ENCODE assay signal across 1 cellular context in the genomic region with DNA sequence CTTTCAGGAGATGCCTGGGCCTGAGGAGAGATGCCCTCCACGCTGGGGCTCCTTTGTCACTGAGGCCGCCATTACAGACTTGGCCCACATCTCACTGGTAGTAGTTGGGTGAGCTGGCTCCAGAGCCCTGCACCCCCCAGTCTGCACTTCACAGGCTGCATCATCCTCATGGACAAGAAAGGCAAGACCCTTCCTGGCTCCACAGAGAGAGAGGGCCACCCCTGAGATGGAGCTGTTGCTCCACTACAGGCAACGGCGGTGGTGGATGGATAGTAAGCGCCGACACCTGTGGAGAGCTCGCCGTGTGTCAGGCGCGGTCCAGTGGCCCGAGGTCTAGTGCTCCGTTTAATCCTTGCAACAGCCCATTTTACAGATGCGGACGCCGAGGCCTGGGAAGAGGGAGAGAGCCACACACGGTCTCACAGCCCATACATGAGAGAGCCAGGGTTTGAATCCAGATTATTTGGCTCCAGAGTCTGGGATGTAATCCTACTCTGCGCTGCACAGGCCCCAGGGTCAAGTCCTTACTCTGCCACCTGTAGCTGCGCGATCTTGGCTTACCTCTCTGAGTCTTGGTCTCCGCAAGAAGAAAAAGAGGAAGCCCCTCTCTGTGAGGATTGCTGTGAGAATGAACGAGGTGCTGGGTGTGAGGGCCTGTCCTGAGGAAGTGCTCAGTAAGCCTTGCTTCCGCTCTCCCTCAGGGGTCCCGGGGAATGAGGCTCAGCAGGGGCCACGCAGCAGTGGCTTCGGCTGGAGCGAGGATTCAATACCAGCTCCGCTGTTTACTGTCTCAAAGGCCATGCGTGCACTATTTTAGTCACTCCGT.
TF ChIP-seq lines count a peak whose summit lies in the region.

No MANE protein-coding gene starts in this region.

TF ChIP-seq in IMR-90, 13 proteins besides CTCF, POLR2A, EP300 and RAD21:
- TF ChIP-seq MXI1 (IDR thresholded peaks at IDR 0.05; ENCODE audit: borderline replicate concordance, low read depth, low read length): no peak
- TF ChIP-seq RCOR1 (IDR thresholded peaks at IDR 0.05; ENCODE audit: insufficient replicate concordance, low read length): no peak
- no peak for TF ChIP-seq MAFK (IDR thresholded peaks at IDR 0.05; ENCODE audit: low read depth, low read length)
- TF ChIP-seq MAZ (IDR thresholded peaks at IDR 0.05; ENCODE audit: borderline replicate concordance, low read depth, low read length): no peak
